ENCODE assay signal across 16 cellular contexts in the genomic region with DNA sequence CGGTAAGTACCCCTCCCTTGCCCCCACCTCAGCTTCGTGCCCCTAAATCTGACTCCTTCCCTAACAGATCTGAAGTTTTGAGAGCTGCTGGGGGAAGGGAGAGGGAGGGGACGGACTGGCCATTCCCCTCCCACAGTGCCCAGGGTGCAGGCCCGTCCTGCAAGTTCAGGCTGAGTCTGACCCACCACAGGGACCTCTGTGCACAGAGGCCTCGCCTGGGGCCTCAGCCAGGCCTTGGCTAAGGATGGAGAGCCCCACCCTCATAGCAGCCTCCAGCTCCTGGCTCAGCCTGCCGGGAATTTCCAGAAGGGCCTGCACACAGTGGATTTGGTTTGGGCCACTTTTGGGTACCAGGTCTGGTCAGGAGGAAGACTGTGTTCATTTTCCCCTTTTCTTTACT. TPM values are rescaled to one million over a fixed set of nuclear protein-coding genes. Genes with fewer than 3 reads are reported as not detected.
A peak's percentile ranks its signal among the peaks of the same experiment; 100 is the strongest.
DNase-seq lines count a peak whose midpoint lies in the region; ATAC-seq and TF ChIP-seq lines count a peak whose summit lies in the region.
"Had no signal": no experiment of that assay in that cellular context is flagged by ENCODE, and none has a peak within 500 bp of the region (broad histone marks: within the 10 kb centered on the region; RNA-seq: fewer than 3 reads in every experiment).

No MANE protein-coding gene starts in this region.

- H3K4me1 Mint-ChIP-seq in MCF 10A (ENCODE audit: insufficient read depth, unreplicated experiment), result peaks cover 13% of the 10 kb centered on the region

- no peak overlapping the region for H3K27ac ChIP-seq in right cardiac atrium (ENCODE audit: low read length)
- H3K27ac ChIP-seq in testis, result no peak overlapping the region
- H3K27ac ChIP-seq: colonic mucosa, epithelial cell of prostate, VCaP had no signal

- no peaks in the 10 kb centered on the region for H3K9me3 ChIP-seq in right cardiac atrium (ENCODE audit: control insufficient read depth, low read length)
- H3K9me3 ChIP-seq in testis, result no peaks in the 10 kb centered on the region
- H3K9me3 ChIP-seq: colonic mucosa, stomach had no signal

- TF ChIP-seq CTCF in MCF 10A (IDR thresholded peaks at IDR 0.05; ENCODE audit: unreplicated experiment), result no peak
- TF ChIP-seq CTCF in testis (IDR thresholded peaks at IDR 0.05), result no peak

- H3K9me3 Mint-ChIP-seq in MCF 10A (ENCODE audit: unreplicated experiment), result no peaks in the 10 kb centered on the region
- H3K9me3 Mint-ChIP-seq: CD8-positive, alpha-beta memory T cell had no signal

- POLR2A ChIA-PET in MCF 10A (lab: Yijun Ruan, JAX), result interaction anchor here (1.0 to 1.1 kb wide), 2 partner anchors 14 to 73 kb away, joined by 3 to 5 read pairs; no protein-coding TSS in a partner anchor

- no peaks in the 10 kb centered on the region for H3K27me3 ChIP-seq in H7 (ENCODE audit: control insufficient read depth, insufficient read depth, low read length)
- no peaks in the 10 kb centered on the region for H3K27me3 ChIP-seq in right cardiac atrium (ENCODE audit: control insufficient read depth, insufficient read depth)
- H3K27me3 ChIP-seq in testis, result no peaks in the 10 kb centered on the region
- H3K27me3 ChIP-seq: colonic mucosa, stomach had no signal

- peak; percentile 87 to 90 for ATAC-seq in right cardiac atrium

- DNase-seq in H7 (peak; percentile 29), MCF 10A (ENCODE audit: unreplicated experiment) (peak; percentile 25), right cardiac atrium (peak; percentile 87 to 94 (median 92)), testis (peak; percentile 46), DMS153 treated with DMSO at 0.1 percent for 48 hours (lab: John Stamatoyannopoulos, UW; ENCODE audit: unreplicated experiment) (no peak), NCI-H82 treated with DMSO at 0.1 percent for 48 hours (lab: John Stamatoyannopoulos, UW; ENCODE audit: unreplicated experiment) (no peak), islet precursor cell (no peak)
- DNase-seq: activated CD8-positive, alpha-beta memory T cell treated with anti-CD3 and anti-CD28 coated beads for 24 hours; CD8-positive, alpha-beta memory T cell; colonic mucosa; NCI-H1930; NCI-H526 treated with DMSO at 0.1 percent for 48 hours; stimulated activated CD4-positive, alpha-beta T cell treated with anti-CD3 and anti-CD28 coated beads, Interleukin-15, amount 100 ng/mL, for 24 hours; stomach had no signal

- 34% methylated on average over 6 of the region's 6 CpGs for WGBS in right cardiac atrium
- 37 to 46% methylated on average over 2 to 6 of the region's 6 CpGs for WGBS in testis, 2 donors

- H3K4me3 ChIP-seq in H7 (ENCODE audit: insufficient read depth, low read depth, low read length) (no peak overlapping the region), right cardiac atrium (ENCODE audit: low read length) (no peak overlapping the region), testis (no peak overlapping the region)
- H3K4me3 ChIP-seq: colonic mucosa, stomach had no signal

- intact Hi-C loops in MCF 10A (cut with micrococcal nuclease) (no loop called here), right cardiac atrium (cut with DNase I) (no loop called here), testis (cut with DNase I; ENCODE audit: low total_unique reads) (no loop called here)

- H3K27ac Mint-ChIP-seq in MCF 10A (ENCODE audit: low read depth, unreplicated experiment), result no peak overlapping the region

- CTCF ChIA-PET in MCF 10A (lab: Yijun Ruan, JAX), result interaction anchor here (0.6 to 0.8 kb wide), 2 partner anchors 75 to 93 kb away, joined by 3 read pairs; no protein-coding TSS in a partner anchor

- TF ChIP-seq POLR2A in testis (IDR thresholded peaks at IDR 0.05), result no peak

- H3K4me3 Mint-ChIP-seq in MCF 10A (ENCODE audit: unreplicated experiment), result no peak overlapping the region
- H3K4me3 Mint-ChIP-seq: CD8-positive, alpha-beta memory T cell had no signal

- H3K36me3 ChIP-seq in H7 (replicated peaks; ENCODE audit: control insufficient read depth, insufficient read depth, low read length) (peaks cover 1% of the 10 kb centered on the region; the same call in 1 of the 2 replicates), testis (ENCODE audit: low read depth, missing control alignments) (no peaks in the 10 kb centered on the region)
- H3K36me3 ChIP-seq: colonic mucosa, stomach had no signal

- no TSS peak for BruUV-seq in MCF 10A (replicated peaks; lab: Mats Ljungman, UMichigan)

- H3K36me3 Mint-ChIP-seq in MCF 10A (ENCODE audit: insufficient read depth, unreplicated experiment), result no peaks in the 10 kb centered on the region
- H3K36me3 Mint-ChIP-seq: CD8-positive, alpha-beta memory T cell had no signal

- H3K4me1 ChIP-seq in right cardiac atrium (ENCODE audit: control insufficient read depth, insufficient read depth, low read length), result peaks cover 6% of the 10 kb centered on the region
- H3K4me1 ChIP-seq in testis, result no peaks in the 10 kb centered on the region
- H3K4me1 ChIP-seq: colonic mucosa had no signal

- no peaks in the 10 kb centered on the region for H3K27me3 Mint-ChIP-seq in MCF 10A (ENCODE audit: insufficient read depth, unreplicated experiment)
- H3K27me3 Mint-ChIP-seq: CD8-positive, alpha-beta memory T cell had no signal

RNA-seq across cellular contexts. Expression of a gene that starts 31.2 kb away (rescaled TPM):
- 1.3 and 2.4 TPM in 2 replicates for total RNA-seq in H7 (2014; rRNA removed; shearing (Covaris generic))
- total RNA-seq in MCF 10A (2022), result 0.22 TPM in 1 of 2 replicates, not detected in the other
- 10 to 100 TPM; 17.9 to 25.4 (median 20.8) TPM for total RNA-seq in right cardiac atrium
- 11.6 TPM for polyA plus RNA-seq in right cardiac atrium
- total RNA-seq in testis, result 1 to 10 TPM; 7.7 to 8.0 TPM
- polyA plus RNA-seq in testis (ENCODE audit: insufficient read depth, low read depth, low replicate concordance), result 10.6 TPM

Comparison
In these comparisons a context has a peak if more than half of its experiments do, and no peak if none do; other contexts are left out.
1. DNase-seq: peak in H7 (single experiment), MCF 10A (single experiment), right cardiac atrium (3 of 3) and testis (single experiment); none in DMS153 treated with DMSO at 0.1 percent for 48 hours (single experiment), NCI-H82 treated with DMSO at 0.1 percent for 48 hours (single experiment) and islet precursor cell (single experiment).